21 cellular contexts compared by ENCODE assay signal in the genomic region with DNA sequence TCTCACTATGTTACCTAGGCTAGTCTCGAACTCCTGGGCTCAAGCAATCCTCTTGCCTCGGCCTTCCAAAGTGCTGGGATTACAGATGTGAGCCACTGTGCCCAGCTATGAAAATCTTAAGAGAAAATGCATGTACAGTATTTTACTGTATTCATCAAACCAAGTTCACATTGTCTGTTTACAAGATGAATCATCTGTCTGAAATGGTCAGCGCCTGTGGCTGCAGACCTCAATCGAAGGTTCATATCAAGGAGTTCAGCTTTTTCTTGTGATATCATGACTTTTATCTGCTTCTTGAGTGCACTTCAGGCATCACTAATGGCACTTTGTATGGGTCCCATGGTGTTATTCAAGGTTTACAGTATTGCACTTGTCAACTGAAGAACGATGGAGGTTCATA.
A peak's percentile ranks its signal among the peaks of the same experiment; 100 is the strongest.
DNase-seq lines count a peak whose midpoint lies in the region; ATAC-seq, FAIRE-seq and TF ChIP-seq lines count a peak whose summit lies in the region.
"Had no signal": no experiment of that assay in that cellular context is flagged by ENCODE, and none has a peak within 500 bp of the region (broad histone marks: within the 10 kb centered on the region; RNA-seq: fewer than 3 reads in every experiment).

No MANE protein-coding gene starts in this region.

- FAIRE-seq in endothelial cell of umbilical vein (lab: Jason Lieb, UNC), result no peak
- FAIRE-seq: endometrium, GM19239 had no signal

- no peak for TF ChIP-seq POLR2A in endothelial cell of umbilical vein (IDR thresholded peaks at IDR 0.05; ENCODE audit: low read depth, low read length)

- peak; percentile 76 for ATAC-seq in RWPE2 (ENCODE audit: low read depth)
- ATAC-seq in HG02870 (IDR thresholded peaks at IDR 0.05; ENCODE audit: unreplicated experiment), result no peak
- ATAC-seq: body of pancreas had no signal

- TF ChIP-seq CTCF in RWPE2 (IDR thresholded peaks at IDR 0.05; ENCODE audit: poor library complexity, severe bottlenecking) (no peak), endothelial cell of umbilical vein (IDR thresholded peaks at IDR 0.05; ENCODE audit: extremely low read depth in 1 of 2, insufficient read depth in 1 of 2, low read depth in 1 of 2, low read length in 2 of 2) (no peak), mammary epithelial cell (conservative IDR thresholded peaks at IDR 0.05 in 1 of 2, IDR thresholded peaks at IDR 0.05 in 1 of 2; ENCODE audit: extremely low read depth in 1 of 2, insufficient read depth in 1 of 2, low read depth in 1 of 2, low read length in 2 of 2) (no peak)

- H2AFZ ChIP-seq in endothelial cell of umbilical vein (ENCODE audit: low read depth, low read length) (no peak overlapping the region), mammary epithelial cell (ENCODE audit: low read depth, low read length) (no peak overlapping the region)

- H3K27ac ChIP-seq in RWPE2 (ENCODE audit: poor library complexity, severe bottlenecking) (no peak overlapping the region), endothelial cell of umbilical vein (ENCODE audit: insufficient read depth, low read depth, low read length) (no peak overlapping the region), mammary epithelial cell (ENCODE audit: insufficient read depth, low read depth, low read length) (no peak overlapping the region)
- H3K27ac ChIP-seq: body of pancreas had no signal

- peak; percentile 69 for DNase-seq in HCEC 1CT
- no peak for DNase-seq in RWPE2 (ENCODE audit: low spot score)
- DNase-seq in endothelial cell of umbilical vein (ENCODE audit: low read depth, low spot score), result no peak
- peak; percentile 36 for DNase-seq in renal cortical epithelial cell (ENCODE audit: low read depth)
- DNase-seq in KG1 (lab: John Stamatoyannopoulos, UW), result no peak
- DNase-seq in mammary epithelial cell, result no peak
- no peak for DNase-seq in stimulated activated CD4-positive, alpha-beta T cell treated with anti-CD3 and anti-CD28 coated beads, Interleukin-4, amount 100 ng/mL, for 1 hour
- DNase-seq: activated CD4-positive, alpha-beta T cell treated with anti-CD3 and anti-CD28 coated beads for 1 hour; activated naive CD4-positive, alpha-beta T cell treated with anti-CD3 and anti-CD28 coated beads, Interleukin-2, amount 50 U/mL, for 16 hours; body of pancreas; Caco-2; cortex of kidney; GOT3; immature natural killer cell; NCI-H1105 treated with DMSO at 0.1 percent for 48 hours; NCI-H524 treated with DMSO at 0.1 percent for 48 hours; Right ventricle myocardium superior; substantia nigra had no signal

- intact Hi-C loops in endothelial cell of umbilical vein (cut with micrococcal nuclease), result no loop called here
- intact Hi-C loops in mammary epithelial cell (cut with micrococcal nuclease), result no loop called here

- dilution Hi-C loops in endothelial cell of umbilical vein (cut with MboI; ENCODE audit: extremely low pct_ligation_motif_present, low sequenced_read_pairs), result no loop called here
- dilution Hi-C loops in mammary epithelial cell (cut with HindIII; ENCODE audit: low sequenced_read_pairs), result no loop called here

- H3K36me3 ChIP-seq in RWPE2 (ENCODE audit: low read depth), result no peaks in the 10 kb centered on the region
- no peaks in the 10 kb centered on the region for H3K36me3 ChIP-seq in endothelial cell of umbilical vein (ENCODE audit: control insufficient read depth in 2 of 2, extremely low read depth in 1 of 2, insufficient read depth in 2 of 2, low read length in 2 of 2)
- H3K36me3 ChIP-seq in mammary epithelial cell (ENCODE audit: insufficient read depth, low read length), result no peaks in the 10 kb centered on the region

- no peak overlapping the region for H3K9ac ChIP-seq in endothelial cell of umbilical vein (replicated peaks; ENCODE audit: extremely low read depth, insufficient read depth, low read length)
- H3K9ac ChIP-seq in mammary epithelial cell (ENCODE audit: insufficient read depth, low read length), result no peak overlapping the region

- in situ Hi-C loops in mammary epithelial cell (cut with MboI; ENCODE audit: low sequenced_read_pairs in 2 of 2), result no loop called here

- H3K4me3 ChIP-seq in RWPE2 (ENCODE audit: severe bottlenecking) (no peak overlapping the region), endothelial cell of umbilical vein (replicated peaks in 1 of 3; ENCODE audit: insufficient read depth in 1 of 3, low read depth in 1 of 3, low read length in 3 of 3) (no peak overlapping the region), mammary epithelial cell (replicated peaks in 1 of 3; ENCODE audit: insufficient read depth in 1 of 3, low read depth in 2 of 3, low read length in 3 of 3) (no peak overlapping the region)
- H3K4me3 ChIP-seq: body of pancreas had no signal

- POLR2A ChIA-PET in endothelial cell of umbilical vein (lab: Charles Lee), result no interaction called here

- H3K27me3 ChIP-seq in RWPE2 (ENCODE audit: insufficient read depth, poor library complexity, severe bottlenecking), result no peaks in the 10 kb centered on the region
- H3K27me3 ChIP-seq in endothelial cell of umbilical vein (ENCODE audit: control insufficient read depth in 2 of 2, insufficient read depth in 2 of 2, low read length in 2 of 2), result peaks cover 0 to 5% of the 10 kb centered on the region in 2 experiments
- peaks cover 2% of the 10 kb centered on the region for H3K27me3 ChIP-seq in mammary epithelial cell (ENCODE audit: insufficient read depth, low read length)
- H3K27me3 ChIP-seq: body of pancreas had no signal

- H3K4me1 ChIP-seq in RWPE2 (ENCODE audit: insufficient read depth, poor library complexity, severe bottlenecking), result peaks cover 18% of the 10 kb centered on the region
- H3K4me1 ChIP-seq in endothelial cell of umbilical vein (ENCODE audit: control insufficient read depth, extremely low read depth, insufficient read depth, low read length), result peaks cover 3% of the 10 kb centered on the region
- peaks cover 6% of the 10 kb centered on the region for H3K4me1 ChIP-seq in mammary epithelial cell (ENCODE audit: insufficient read depth, low read length)
- H3K4me1 ChIP-seq: body of pancreas, Caco-2 had no signal

- CTCF ChIA-PET in endothelial cell of umbilical vein (lab: Charles Lee) (interaction anchor here (1.5 kb wide), 1 partner anchor 16 kb away, joined by 8 read pairs; a partner anchor contains a TSS), mammary epithelial cell (lab: Charles Lee; ENCODE audit: low non-redundant PET) (no interaction called here)

- H3K4me2 ChIP-seq in endothelial cell of umbilical vein (ENCODE audit: insufficient read depth, low read length) (no peak overlapping the region), mammary epithelial cell (ENCODE audit: insufficient read depth, low read depth, low read length) (no peak overlapping the region)

- 48% methylated on average over 5 of the region's 5 CpGs for WGBS in mammary epithelial cell (ENCODE audit: low coverage, missing lambda C conversion rate)

- no peaks in the 10 kb centered on the region for H4K20me1 ChIP-seq in endothelial cell of umbilical vein (replicated peaks; ENCODE audit: control insufficient read depth, extremely low read depth, insufficient read depth, low read length)
- no peaks in the 10 kb centered on the region for H4K20me1 ChIP-seq in mammary epithelial cell (ENCODE audit: insufficient read depth, low read length)

- H3K9me3 ChIP-seq in RWPE2 (ENCODE audit: severe bottlenecking) (no peaks in the 10 kb centered on the region), endothelial cell of umbilical vein (replicated peaks; ENCODE audit: control insufficient read depth, insufficient read depth, low read length) (no peaks in the 10 kb centered on the region), mammary epithelial cell (replicated peaks; ENCODE audit: insufficient read depth, low read length) (no peaks in the 10 kb centered on the region)
- H3K9me3 ChIP-seq: body of pancreas, Caco-2 had no signal

- BruUV-seq in endothelial cell of umbilical vein (replicated peaks; lab: Mats Ljungman, UMichigan) (no TSS peak), mammary epithelial cell (replicated peaks; lab: Mats Ljungman, UMichigan) (no TSS peak)

- H3K79me2 ChIP-seq in endothelial cell of umbilical vein (ENCODE audit: control insufficient read depth, insufficient read depth, low read length) (no peaks in the 10 kb centered on the region), mammary epithelial cell (ENCODE audit: insufficient read depth, low read length) (no peaks in the 10 kb centered on the region)

- no peaks in the 10 kb centered on the region for H3K9me1 ChIP-seq in endothelial cell of umbilical vein (replicated peaks; ENCODE audit: control insufficient read depth, extremely low read depth, insufficient read depth, low read length)

TF ChIP-seq in endothelial cell of umbilical vein, 7 proteins besides CTCF, POLR2A, EP300 and RAD21:
- TF ChIP-seq GATA2 (IDR thresholded peaks at IDR 0.05; ENCODE audit: insufficient read depth, insufficient read length, low read depth, low read length) (no peak), JUN (IDR thresholded peaks at IDR 0.05; ENCODE audit: borderline replicate concordance, insufficient read depth, insufficient read length, low read depth) (no peak), FOS (IDR thresholded peaks at IDR 0.05; ENCODE audit: borderline replicate concordance, insufficient read depth, low read length) (peak; percentile 24)

Comparison
In these comparisons a context has a peak if more than half of its experiments do, and no peak if none do; other contexts are left out.
1. DNase-seq: peak in HCEC 1CT (single experiment) and renal cortical epithelial cell (single experiment); none in RWPE2 (single experiment), endothelial cell of umbilical vein (single experiment), KG1 (single experiment), mammary epithelial cell (single experiment) and stimulated activated CD4-positive, alpha-beta T cell treated with anti-CD3 and anti-CD28 coated beads, Interleukin-4, amount 100 ng/mL, for 1 hour (single experiment).